25 cellular contexts compared by ENCODE assay signal in the genomic region with DNA sequence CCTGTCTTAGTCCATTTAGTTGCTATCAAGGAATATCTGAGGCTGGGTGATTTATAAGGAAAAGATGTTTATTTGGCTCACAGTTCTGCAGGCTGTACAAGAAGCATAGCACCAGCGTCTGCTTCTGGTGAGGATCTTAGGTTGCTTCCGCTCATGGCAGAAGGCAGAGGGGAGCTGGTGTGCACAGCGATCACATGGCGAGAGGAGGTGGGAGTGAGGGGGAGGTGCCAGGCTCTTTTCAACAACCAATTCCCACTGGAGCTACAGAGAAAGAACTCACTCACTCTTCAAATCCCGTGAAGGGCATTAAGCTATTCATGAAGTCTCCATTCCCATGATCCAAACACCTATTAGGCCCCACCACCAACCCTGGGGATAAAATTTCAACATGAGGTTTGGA.
"Had no signal": no experiment of that assay in that cellular context is flagged by ENCODE, and none has a peak within 500 bp of the region (broad histone marks: within the 10 kb centered on the region; RNA-seq: fewer than 3 reads in every experiment).

No MANE protein-coding gene starts in this region.

- ATAC-seq: naive thymus-derived CD4-positive, alpha-beta T cell; stimulated activated effector memory CD8-positive, alpha-beta T cell treated with anti-CD3 and anti-CD28 coated beads, Interleukin-12 subunit alpha, Interleukin-12 subunit beta, amount 100 ng/mL, for 72 hours had no signal

- H3K9me3 Mint-ChIP-seq: activated CD4-positive, alpha-beta memory T cell treated with anti-CD3 and anti-CD28 coated beads for 36 hours; activated CD4-positive, alpha-beta T cell treated with anti-CD3 and anti-CD28 coated beads, Interleukin-2, amount 10 ng/mL, durations not matched to agents 24 days and 14 days; activated naive CD4-positive, alpha-beta T cell treated with anti-CD3 and anti-CD28 coated beads, Interleukin-2, amount 50 U/mL, for 24 hours; activated T-cell treated with anti-CD3 and anti-CD28 coated beads, Interleukin-2, amount 50 U/mL, for 24 hours; central memory CD8-positive, alpha-beta T cell; stimulated activated effector memory CD8-positive, alpha-beta T cell treated with anti-CD3 and anti-CD28 coated beads, Interleukin-12 subunit alpha, Interleukin-12 subunit beta, amount 100 ng/mL, for 72 hours; stimulated activated naive CD8-positive, alpha-beta T cell treated with anti-CD3 and anti-CD28 coated beads, Interleukin-15, Interleukin-2, amounts not matched to agents 100 ng/mL and 50 ng/mL, for 24 hours; T-helper 1 cell treated with Interleukin-12 subunit alpha and Interleukin-12 subunit beta and Interleukin-4 antibody, amounts not matched to agents 30 μg/mL and 1 μg/mL, for 36 hours had no signal

- H3K4me3 Mint-ChIP-seq: activated CD4-positive, alpha-beta memory T cell treated with anti-CD3 and anti-CD28 coated beads for 36 hours; activated CD4-positive, alpha-beta T cell treated with anti-CD3 and anti-CD28 coated beads, Interleukin-2, amount 10 ng/mL, durations not matched to agents 24 days and 14 days; activated naive CD4-positive, alpha-beta T cell treated with anti-CD3 and anti-CD28 coated beads, Interleukin-2, amount 50 U/mL, for 24 hours; activated T-cell treated with anti-CD3 and anti-CD28 coated beads, Interleukin-2, amount 50 U/mL, for 24 hours; central memory CD8-positive, alpha-beta T cell; naive thymus-derived CD4-positive, alpha-beta T cell; stimulated activated effector memory CD8-positive, alpha-beta T cell treated with anti-CD3 and anti-CD28 coated beads, Interleukin-12 subunit alpha, Interleukin-12 subunit beta, amount 100 ng/mL, for 72 hours; stimulated activated naive CD8-positive, alpha-beta T cell treated with anti-CD3 and anti-CD28 coated beads, Interleukin-15, Interleukin-2, amounts not matched to agents 100 ng/mL and 50 ng/mL, for 24 hours; T-helper 1 cell treated with Interleukin-12 subunit alpha and Interleukin-12 subunit beta and Interleukin-4 antibody, amounts not matched to agents 30 μg/mL and 1 μg/mL, for 36 hours had no signal

- H3K36me3 Mint-ChIP-seq: activated CD4-positive, alpha-beta memory T cell treated with anti-CD3 and anti-CD28 coated beads for 36 hours; activated naive CD4-positive, alpha-beta T cell treated with anti-CD3 and anti-CD28 coated beads, Interleukin-2, amount 50 U/mL, for 24 hours; naive thymus-derived CD4-positive, alpha-beta T cell; stimulated activated effector memory CD8-positive, alpha-beta T cell treated with anti-CD3 and anti-CD28 coated beads, Interleukin-12 subunit alpha, Interleukin-12 subunit beta, amount 100 ng/mL, for 72 hours had no signal

- DNase-seq: activated CD4-positive, alpha-beta memory T cell treated with anti-CD3 and anti-CD28 coated beads for 36 hours; activated CD4-positive, alpha-beta T cell treated with anti-CD3 and anti-CD28 coated beads, Interleukin-2, amount 10 ng/mL, durations not matched to agents 24 days and 14 days; activated CD4-positive, CD25-positive, alpha-beta regulatory T cell treated with anti-CD3 and anti-CD28 coated beads, Interleukin-2, amount 50 U/mL, for 72 hours; activated CD8-positive, alpha-beta memory T cell treated with anti-CD3 and anti-CD28 coated beads, Interleukin-2, amount 50 U/mL, for 48 hours; activated gamma-delta T cell treated with Interleukin-2 at 50 U/mL for 16 hours; activated T-cell treated with anti-CD3 and anti-CD28 coated beads, Interleukin-2, amount 50 U/mL, for 24 hours; effector CD8-positive, alpha-beta T cell; esophagus squamous epithelium; foreskin melanocyte; islet precursor cell; mammary epithelial cell; midbrain; naive thymus-derived CD4-positive, alpha-beta T cell; posterior cingulate gyrus; sigmoid colon; small intestine; stimulated activated CD4-positive, alpha-beta T cell treated with anti-CD3 and anti-CD28 coated beads, Interleukin-4, amount 100 ng/mL, for 24 hours; SW 1271; T-helper 9 cell; upper lobe of left lung had no signal

- H3K27me3 Mint-ChIP-seq: activated CD4-positive, alpha-beta T cell treated with anti-CD3 and anti-CD28 coated beads, Interleukin-2, amount 10 ng/mL, durations not matched to agents 24 days and 14 days had no signal

- H3K4me1 Mint-ChIP-seq: activated CD4-positive, alpha-beta T cell treated with anti-CD3 and anti-CD28 coated beads, Interleukin-2, amount 10 ng/mL, durations not matched to agents 24 days and 14 days; activated naive CD4-positive, alpha-beta T cell treated with anti-CD3 and anti-CD28 coated beads, Interleukin-2, amount 50 U/mL, for 24 hours; central memory CD8-positive, alpha-beta T cell; stimulated activated effector memory CD8-positive, alpha-beta T cell treated with anti-CD3 and anti-CD28 coated beads, Interleukin-12 subunit alpha, Interleukin-12 subunit beta, amount 100 ng/mL, for 72 hours had no signal

- H3K27ac Mint-ChIP-seq: activated CD4-positive, alpha-beta memory T cell treated with anti-CD3 and anti-CD28 coated beads for 36 hours; activated CD4-positive, alpha-beta T cell treated with anti-CD3 and anti-CD28 coated beads, Interleukin-2, amount 10 ng/mL, durations not matched to agents 24 days and 14 days; activated naive CD4-positive, alpha-beta T cell treated with anti-CD3 and anti-CD28 coated beads, Interleukin-2, amount 50 U/mL, for 24 hours; activated T-cell treated with anti-CD3 and anti-CD28 coated beads, Interleukin-2, amount 50 U/mL, for 24 hours; naive thymus-derived CD4-positive, alpha-beta T cell; stimulated activated effector memory CD8-positive, alpha-beta T cell treated with anti-CD3 and anti-CD28 coated beads, Interleukin-12 subunit alpha, Interleukin-12 subunit beta, amount 100 ng/mL, for 72 hours; stimulated activated naive CD8-positive, alpha-beta T cell treated with anti-CD3 and anti-CD28 coated beads, Interleukin-15, Interleukin-2, amounts not matched to agents 100 ng/mL and 50 ng/mL, for 24 hours; T-helper 1 cell treated with Interleukin-12 subunit alpha and Interleukin-12 subunit beta and Interleukin-4 antibody, amounts not matched to agents 30 μg/mL and 1 μg/mL, for 36 hours had no signal
